ENCODE assay signal across 18 cellular contexts in the genomic region with DNA sequence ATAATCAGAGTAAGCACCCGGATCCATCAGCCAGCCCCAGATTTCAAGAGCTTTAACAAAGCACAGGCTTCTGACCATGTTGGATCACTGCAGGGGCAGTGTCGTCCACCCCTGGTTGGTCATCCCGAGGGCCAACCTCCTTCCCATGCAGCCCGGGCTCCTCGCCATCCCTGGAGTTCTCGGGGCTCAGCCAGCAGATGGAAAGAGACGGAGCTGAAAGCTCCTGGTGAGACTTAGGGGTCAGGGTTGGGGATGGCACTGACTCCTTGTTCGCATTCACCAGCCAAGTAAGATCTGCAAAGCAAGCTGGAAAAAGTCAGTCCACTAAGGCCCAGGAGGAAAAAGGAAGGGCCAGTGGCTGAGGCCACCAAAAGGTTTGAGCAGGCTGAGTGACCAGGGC.
"Had no signal": no experiment of that assay in that cellular context is flagged by ENCODE, and none has a peak within 500 bp of the region (broad histone marks: within the 10 kb centered on the region; RNA-seq: fewer than 3 reads in every experiment).

No MANE protein-coding gene starts in this region.

- H3K9me3 ChIP-seq: psoas muscle, right lobe of liver had no signal

- H3K36me3 Mint-ChIP-seq: neural progenitor cell; stimulated activated effector memory CD8-positive, alpha-beta T cell treated with anti-CD3 and anti-CD28 coated beads, Interleukin-12 subunit alpha, Interleukin-12 subunit beta, amount 100 ng/mL, for 72 hours; T-cell had no signal

- H3K36me3 ChIP-seq: gastrocnemius medialis, left lung, neural progenitor cell, ovary, right lobe of liver had no signal

- H3K27me3 Mint-ChIP-seq: activated CD4-positive, alpha-beta T cell treated with anti-CD3 and anti-CD28 coated beads, Interleukin-2, amount 10 ng/mL, durations not matched to agents 24 days and 14 days had no signal

- ATAC-seq: activated CD8-positive, alpha-beta T cell treated with anti-CD3 and anti-CD28 coated beads, Interleukin-2, amount 10 ng/mL, durations not matched to agents 7 days and 5 days; gastrocnemius medialis; left lung; psoas muscle; right lobe of liver; SK-N-SH treated with all-trans-retinoic acid at 6 μM for 48 hours; stimulated activated effector memory CD8-positive, alpha-beta T cell treated with anti-CD3 and anti-CD28 coated beads, Interleukin-12 subunit alpha, Interleukin-12 subunit beta, amount 100 ng/mL, for 72 hours; T-cell had no signal

- H3K27ac Mint-ChIP-seq: activated CD4-positive, alpha-beta T cell treated with anti-CD3 and anti-CD28 coated beads, Interleukin-2, amount 10 ng/mL, durations not matched to agents 24 days and 14 days; activated CD8-positive, alpha-beta T cell treated with anti-CD3 and anti-CD28 coated beads, Interleukin-2, amount 10 ng/mL, durations not matched to agents 7 days and 5 days; activated naive CD4-positive, alpha-beta T cell treated with anti-CD3 and anti-CD28 coated beads for 36 hours; neural progenitor cell; stimulated activated effector memory CD8-positive, alpha-beta T cell treated with anti-CD3 and anti-CD28 coated beads, Interleukin-12 subunit alpha, Interleukin-12 subunit beta, amount 100 ng/mL, for 72 hours; T-cell had no signal

- DNase-seq: activated CD4-positive, alpha-beta T cell treated with anti-CD3 and anti-CD28 coated beads, Interleukin-2, amount 10 ng/mL, durations not matched to agents 24 days and 14 days; activated CD8-positive, alpha-beta T cell treated with anti-CD3 and anti-CD28 coated beads, Interleukin-2, amount 10 ng/mL, durations not matched to agents 7 days and 5 days; activated naive CD4-positive, alpha-beta T cell treated with anti-CD3 and anti-CD28 coated beads for 36 hours; cortex of kidney; gastrocnemius medialis; kidney; left lung; mammary epithelial cell; ovary; psoas muscle; SIG-M5; stimulated activated CD4-positive, alpha-beta T cell treated with anti-CD3 and anti-CD28 coated beads, Interleukin-4, amount 100 ng/mL, for 24 hours; T-cell had no signal

- H3K9me3 Mint-ChIP-seq: activated CD4-positive, alpha-beta T cell treated with anti-CD3 and anti-CD28 coated beads, Interleukin-2, amount 10 ng/mL, durations not matched to agents 24 days and 14 days; central memory CD8-positive, alpha-beta T cell; stimulated activated effector memory CD8-positive, alpha-beta T cell treated with anti-CD3 and anti-CD28 coated beads, Interleukin-12 subunit alpha, Interleukin-12 subunit beta, amount 100 ng/mL, for 72 hours had no signal

- H3K4me1 Mint-ChIP-seq: activated CD4-positive, alpha-beta T cell treated with anti-CD3 and anti-CD28 coated beads, Interleukin-2, amount 10 ng/mL, durations not matched to agents 24 days and 14 days; central memory CD8-positive, alpha-beta T cell; neural progenitor cell; stimulated activated effector memory CD8-positive, alpha-beta T cell treated with anti-CD3 and anti-CD28 coated beads, Interleukin-12 subunit alpha, Interleukin-12 subunit beta, amount 100 ng/mL, for 72 hours; T-cell had no signal

- H3K4me3 Mint-ChIP-seq: activated CD4-positive, alpha-beta T cell treated with anti-CD3 and anti-CD28 coated beads, Interleukin-2, amount 10 ng/mL, durations not matched to agents 24 days and 14 days; activated CD8-positive, alpha-beta T cell treated with anti-CD3 and anti-CD28 coated beads, Interleukin-2, amount 10 ng/mL, durations not matched to agents 7 days and 5 days; activated naive CD4-positive, alpha-beta T cell treated with anti-CD3 and anti-CD28 coated beads for 36 hours; central memory CD8-positive, alpha-beta T cell; neural progenitor cell; stimulated activated effector memory CD8-positive, alpha-beta T cell treated with anti-CD3 and anti-CD28 coated beads, Interleukin-12 subunit alpha, Interleukin-12 subunit beta, amount 100 ng/mL, for 72 hours; T-cell had no signal

- H3K4me1 ChIP-seq: gastrocnemius medialis, left lung, neural progenitor cell, psoas muscle, right lobe of liver had no signal

- H3K27ac ChIP-seq: gastrocnemius medialis, left lung, neural progenitor cell, ovary, psoas muscle, right lobe of liver had no signal

- H3K27me3 ChIP-seq: gastrocnemius medialis, neural progenitor cell, ovary had no signal

- H3K4me3 ChIP-seq: gastrocnemius medialis, left lung, neural progenitor cell, ovary, psoas muscle, right lobe of liver had no signal
